ENCODE assay signal across 8 cellular contexts in genomic region chr12:46372131-46372851, GRCh38. TPM values are rescaled to one million over a fixed set of nuclear protein-coding genes. Genes with fewer than 3 reads are reported as not detected.
DNase-seq lines count a peak whose midpoint lies in the region; ATAC-seq lines count a peak whose summit lies in the region.

Gene SLC38A2, minus strand, starts transcription at chr12:46372773. Its CDS starts 1,480 bp downstream, at chr12:46371293.

- no peaks in the 10 kb centered on the region for H3K9me3 Mint-ChIP-seq in natural killer cell treated with Interleukin-12 subunit alpha and Interleukin-12 subunit beta and Interleukin-15 and Interleukin-18, amount 100 ng/mL, for 72 hours
- H3K9me3 Mint-ChIP-seq in stimulated activated naive CD8-positive, alpha-beta T cell treated with anti-CD3 and anti-CD28 coated beads, Interleukin-15, amount 100 ng/mL, for 72 hours, result peaks cover 0 to 7% of the 10 kb centered on the region in 2 donors

- H3K4me3 ChIP-seq in Jurkat, Clone E6-1 (ENCODE audit: low read length), result peak within 1 kb of the TSS; percentile 95

- DNase-seq in DMS79 (lab: John Stamatoyannopoulos, UW) (peak; percentile 80), RPMI8226 (peak; percentile 97), fibroblast of peridontal ligament (ENCODE audit: extremely low read depth) (peak; percentile 88)
- peak; percentile 87 for DNase-seq in Jurkat, Clone E6-1 (ENCODE audit: low read depth, low spot score)
- DNase-seq in activated T-helper 9 cell treated with anti-CD3 and anti-CD28 coated beads, Interleukin-2, amount 50 U/mL, for 16 hours (ENCODE audit: low read depth), result peak; percentile 97
- DNase-seq in natural killer cell treated with Interleukin-12 subunit alpha and Interleukin-12 subunit beta and Interleukin-15 and Interleukin-18, amount 100 ng/mL, for 72 hours (ENCODE audit: low spot score), result peak; percentile 98
- peak; percentile 95 for DNase-seq in stimulated activated naive CD8-positive, alpha-beta T cell treated with anti-CD3 and anti-CD28 coated beads, Interleukin-15, amount 100 ng/mL, for 72 hours

- peaks cover 36% of the 10 kb centered on the region for H3K36me3 Mint-ChIP-seq in natural killer cell treated with Interleukin-12 subunit alpha and Interleukin-12 subunit beta and Interleukin-15 and Interleukin-18, amount 100 ng/mL, for 72 hours

- no peaks in the 10 kb centered on the region for H3K27me3 Mint-ChIP-seq in natural killer cell treated with Interleukin-12 subunit alpha and Interleukin-12 subunit beta and Interleukin-15 and Interleukin-18, amount 100 ng/mL, for 72 hours
- H3K27me3 Mint-ChIP-seq in stimulated activated naive CD8-positive, alpha-beta T cell treated with anti-CD3 and anti-CD28 coated beads, Interleukin-15, amount 100 ng/mL, for 72 hours, result no peaks in the 10 kb centered on the region

- peak; percentile 80 for ATAC-seq in GM21576 (IDR thresholded peaks at IDR 0.05; ENCODE audit: unreplicated experiment)
- peak; percentile 94 to 95 for ATAC-seq in natural killer cell treated with Interleukin-12 subunit alpha and Interleukin-12 subunit beta and Interleukin-15 and Interleukin-18, amount 100 ng/mL, for 72 hours
- peak; percentile 85 for ATAC-seq in stimulated activated naive CD8-positive, alpha-beta T cell treated with anti-CD3 and anti-CD28 coated beads, Interleukin-15, amount 100 ng/mL, for 72 hours

- H3K4me1 Mint-ChIP-seq in natural killer cell treated with Interleukin-12 subunit alpha and Interleukin-12 subunit beta and Interleukin-15 and Interleukin-18, amount 100 ng/mL, for 72 hours (ENCODE audit: low read depth in 2 of 2), result peaks cover 55 to 60% of the 10 kb centered on the region in 2 donors
- peaks cover 70% of the 10 kb centered on the region for H3K4me1 Mint-ChIP-seq in stimulated activated naive CD8-positive, alpha-beta T cell treated with anti-CD3 and anti-CD28 coated beads, Interleukin-15, amount 100 ng/mL, for 72 hours

- peak within 1 kb of the TSS; percentile 99 to 100 for H3K27ac Mint-ChIP-seq in natural killer cell treated with Interleukin-12 subunit alpha and Interleukin-12 subunit beta and Interleukin-15 and Interleukin-18, amount 100 ng/mL, for 72 hours
- H3K27ac Mint-ChIP-seq in stimulated activated naive CD8-positive, alpha-beta T cell treated with anti-CD3 and anti-CD28 coated beads, Interleukin-15, amount 100 ng/mL, for 72 hours, result peak within 1 kb of the TSS; percentile 100

- H3K4me3 Mint-ChIP-seq in natural killer cell treated with Interleukin-12 subunit alpha and Interleukin-12 subunit beta and Interleukin-15 and Interleukin-18, amount 100 ng/mL, for 72 hours, result peak within 1 kb of the TSS; percentile 98
- peak within 1 kb of the TSS; percentile 97 to 98 for H3K4me3 Mint-ChIP-seq in stimulated activated naive CD8-positive, alpha-beta T cell treated with anti-CD3 and anti-CD28 coated beads, Interleukin-15, amount 100 ng/mL, for 72 hours

RNA-seq across cellular contexts. Expression of gene SLC38A2, which starts in this region (rescaled TPM):
- 54.0 TPM for polyA plus RNA-seq in Jurkat, Clone E6-1 (2012; ENCODE audit: insufficient read depth, insufficient read length)
- total RNA-seq in natural killer cell treated with Interleukin-12 subunit alpha and Interleukin-12 subunit beta and Interleukin-15 and Interleukin-18, amount 100 ng/mL, for 72 hours, result 100 to 1,000 TPM; 129 to 192 TPM

Comparison
In these comparisons a context has a peak if more than half of its experiments do, and no peak if none do; other contexts are left out.
1. Peak in every context shown above with its lines: DNase-seq, ATAC-seq and H3K4me3 ChIP-seq.